1 cellular context compared by ENCODE assay signal in the genomic region with DNA sequence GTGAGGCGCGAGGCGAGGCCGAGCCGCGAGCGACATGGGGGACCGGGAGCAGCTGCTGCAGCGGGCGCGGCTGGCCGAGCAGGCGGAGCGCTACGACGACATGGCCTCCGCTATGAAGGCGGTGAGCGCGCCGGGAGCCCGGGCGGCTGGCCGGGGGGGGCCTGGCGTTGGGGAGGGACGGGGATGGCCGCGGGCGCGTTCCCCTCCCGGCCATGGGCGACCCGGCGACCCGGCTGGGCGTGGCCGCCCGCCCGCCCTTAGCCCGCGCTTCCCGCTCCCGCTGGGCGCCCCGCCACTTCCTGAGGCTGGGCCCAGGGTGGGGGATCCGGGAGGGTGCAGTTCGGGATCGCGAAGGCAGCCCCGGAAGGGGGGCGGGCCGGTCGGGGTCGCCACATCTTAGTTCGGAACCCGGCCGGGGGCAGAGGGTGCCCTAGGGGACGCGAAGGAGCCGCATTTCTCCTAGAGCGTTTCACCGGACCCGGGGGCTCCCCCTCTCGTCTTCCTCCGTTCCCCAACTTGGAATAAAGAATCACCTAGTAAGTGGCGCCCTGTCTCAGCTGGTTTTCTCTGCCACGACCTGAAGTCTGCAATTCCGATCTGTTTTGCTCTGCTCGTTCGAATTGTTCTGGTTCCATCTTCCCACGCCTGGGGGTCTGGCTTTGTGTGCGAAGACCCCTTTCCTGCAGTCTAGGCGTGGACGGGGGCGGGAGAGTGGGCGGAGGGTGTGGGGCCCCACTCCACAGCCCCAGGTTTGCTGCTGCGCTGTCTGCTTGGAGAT.
TF ChIP-seq lines count a peak whose summit lies in the region.

No MANE protein-coding gene starts in this region.

TF ChIP-seq in HEK293, 187 proteins besides CTCF, POLR2A, EP300 and RAD21 (continued from another document):
- TF ChIP-seq, protein P1, sequence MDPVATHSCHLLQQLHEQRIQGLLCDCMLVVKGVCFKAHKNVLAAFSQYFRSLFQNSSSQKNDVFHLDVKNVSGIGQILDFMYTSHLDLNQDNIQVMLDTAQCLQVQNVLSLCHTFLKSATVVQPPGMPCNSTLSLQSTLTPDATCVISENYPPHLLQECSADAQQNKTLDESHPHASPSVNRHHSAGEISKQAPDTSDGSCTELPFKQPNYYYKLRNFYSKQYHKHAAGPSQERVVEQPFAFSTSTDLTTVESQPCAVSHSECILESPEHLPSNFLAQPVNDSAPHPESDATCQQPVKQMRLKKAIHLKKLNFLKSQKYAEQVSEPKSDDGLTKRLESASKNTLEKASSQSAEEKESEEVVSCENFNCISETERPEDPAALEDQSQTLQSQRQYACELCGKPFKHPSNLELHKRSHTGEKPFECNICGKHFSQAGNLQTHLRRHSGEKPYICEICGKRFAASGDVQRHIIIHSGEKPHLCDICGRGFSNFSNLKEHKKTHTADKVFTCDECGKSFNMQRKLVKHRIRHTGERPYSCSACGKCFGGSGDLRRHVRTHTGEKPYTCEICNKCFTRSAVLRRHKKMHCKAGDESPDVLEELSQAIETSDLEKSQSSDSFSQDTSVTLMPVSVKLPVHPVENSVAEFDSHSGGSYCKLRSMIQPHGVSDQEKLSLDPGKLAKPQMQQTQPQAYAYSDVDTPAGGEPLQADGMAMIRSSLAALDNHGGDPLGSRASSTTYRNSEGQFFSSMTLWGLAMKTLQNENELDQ (tag by site-specific recombination; IDR thresholded peaks at IDR 0.05; ENCODE audit: low read depth): no peak
- TF ChIP-seq ZNF169 (tag by site-specific recombination; IDR thresholded peaks at IDR 0.05) (no peak), ZNF391 (tag by site-specific recombination; IDR thresholded peaks at IDR 0.05; ENCODE audit: borderline replicate concordance, low read depth) (no peak), ZIC2 (tag by site-specific recombination; IDR thresholded peaks at IDR 0.05) (peak; percentile 24; the same call in 1 of the 2 replicates), ZNF623 (tag by site-specific recombination; IDR thresholded peaks at IDR 0.05) (no peak), SP2 (tag by site-specific recombination; IDR thresholded peaks at IDR 0.05) (peak; percentile 61), ZFP69B (tag by site-specific recombination; IDR thresholded peaks at IDR 0.05) (peak; percentile 81)
- TF ChIP-seq, protein P2, sequence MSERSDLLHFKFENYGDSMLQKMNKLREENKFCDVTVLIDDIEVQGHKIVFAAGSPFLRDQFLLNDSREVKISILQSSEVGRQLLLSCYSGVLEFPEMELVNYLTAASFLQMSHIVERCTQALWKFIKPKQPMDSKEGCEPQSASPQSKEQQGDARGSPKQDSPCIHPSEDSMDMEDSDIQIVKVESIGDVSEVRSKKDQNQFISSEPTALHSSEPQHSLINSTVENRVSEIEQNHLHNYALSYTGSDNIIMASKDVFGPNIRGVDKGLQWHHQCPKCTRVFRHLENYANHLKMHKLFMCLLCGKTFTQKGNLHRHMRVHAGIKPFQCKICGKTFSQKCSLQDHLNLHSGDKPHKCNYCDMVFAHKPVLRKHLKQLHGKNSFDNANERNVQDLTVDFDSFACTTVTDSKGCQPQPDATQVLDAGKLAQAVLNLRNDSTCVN (tag by site-specific recombination; optimal IDR thresholded peaks at IDR 0.05): peak; percentile 64
- TF ChIP-seq, protein P3, sequence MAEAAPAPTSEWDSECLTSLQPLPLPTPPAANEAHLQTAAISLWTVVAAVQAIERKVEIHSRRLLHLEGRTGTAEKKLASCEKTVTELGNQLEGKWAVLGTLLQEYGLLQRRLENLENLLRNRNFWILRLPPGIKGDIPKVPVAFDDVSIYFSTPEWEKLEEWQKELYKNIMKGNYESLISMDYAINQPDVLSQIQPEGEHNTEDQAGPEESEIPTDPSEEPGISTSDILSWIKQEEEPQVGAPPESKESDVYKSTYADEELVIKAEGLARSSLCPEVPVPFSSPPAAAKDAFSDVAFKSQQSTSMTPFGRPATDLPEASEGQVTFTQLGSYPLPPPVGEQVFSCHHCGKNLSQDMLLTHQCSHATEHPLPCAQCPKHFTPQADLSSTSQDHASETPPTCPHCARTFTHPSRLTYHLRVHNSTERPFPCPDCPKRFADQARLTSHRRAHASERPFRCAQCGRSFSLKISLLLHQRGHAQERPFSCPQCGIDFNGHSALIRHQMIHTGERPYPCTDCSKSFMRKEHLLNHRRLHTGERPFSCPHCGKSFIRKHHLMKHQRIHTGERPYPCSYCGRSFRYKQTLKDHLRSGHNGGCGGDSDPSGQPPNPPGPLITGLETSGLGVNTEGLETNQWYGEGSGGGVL (tag by site-specific recombination; IDR thresholded peaks at IDR 0.05): peak; percentile 73
- TF ChIP-seq, protein P4, sequence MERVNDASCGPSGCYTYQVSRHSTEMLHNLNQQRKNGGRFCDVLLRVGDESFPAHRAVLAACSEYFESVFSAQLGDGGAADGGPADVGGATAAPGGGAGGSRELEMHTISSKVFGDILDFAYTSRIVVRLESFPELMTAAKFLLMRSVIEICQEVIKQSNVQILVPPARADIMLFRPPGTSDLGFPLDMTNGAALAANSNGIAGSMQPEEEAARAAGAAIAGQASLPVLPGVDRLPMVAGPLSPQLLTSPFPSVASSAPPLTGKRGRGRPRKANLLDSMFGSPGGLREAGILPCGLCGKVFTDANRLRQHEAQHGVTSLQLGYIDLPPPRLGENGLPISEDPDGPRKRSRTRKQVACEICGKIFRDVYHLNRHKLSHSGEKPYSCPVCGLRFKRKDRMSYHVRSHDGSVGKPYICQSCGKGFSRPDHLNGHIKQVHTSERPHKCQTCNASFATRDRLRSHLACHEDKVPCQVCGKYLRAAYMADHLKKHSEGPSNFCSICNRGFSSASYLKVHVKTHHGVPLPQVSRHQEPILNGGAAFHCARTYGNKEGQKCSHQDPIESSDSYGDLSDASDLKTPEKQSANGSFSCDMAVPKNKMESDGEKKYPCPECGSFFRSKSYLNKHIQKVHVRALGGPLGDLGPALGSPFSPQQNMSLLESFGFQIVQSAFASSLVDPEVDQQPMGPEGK (tag by site-specific recombination; IDR thresholded peaks at IDR 0.05): peak; percentile 63
